Comparison of ENCODE assay signal across 1 cellular context in genomic region chr3:10115326-10116137, GRCh38.
A peak's percentile ranks its signal among the peaks of the same experiment; 100 is the strongest.
TF ChIP-seq lines count a peak whose summit lies in the region.

Gene BRK1 (plus strand): TSS chr3:10115675. CDS start chr3:10115702, 27 bp downstream.

TF ChIP-seq in HepG2, 621 proteins besides CTCF, POLR2A, EP300 and RAD21 (continued from another document and continues in another):
- TF ChIP-seq CSRNP2 (CRISPR knock-in tag; conservative IDR thresholded peaks at IDR 0.05; ENCODE audit: low read depth) (no peak), ZNF124 (CRISPR knock-in tag; IDR thresholded peaks at IDR 0.05) (0 out of 2 replicates have a peak, but pooled peaks have one; percentile 63), ZNF543 (CRISPR knock-in tag; IDR thresholded peaks at IDR 0.05) (0 out of 2 replicates have a peak, but pooled peaks have one; percentile 26), FOXO1 (CRISPR knock-in tag; IDR thresholded peaks at IDR 0.05) (no peak), TBX3 (IDR thresholded peaks at IDR 0.05; ENCODE audit: borderline replicate concordance) (no peak), CAMTA2 (CRISPR knock-in tag; IDR thresholded peaks at IDR 0.05; ENCODE audit: borderline replicate concordance) (no peak), FUBP1 (CRISPR knock-in tag; IDR thresholded peaks at IDR 0.05; ENCODE audit: borderline replicate concordance) (no peak), NRL (CRISPR knock-in tag; IDR thresholded peaks at IDR 0.05; ENCODE audit: borderline replicate concordance) (peak; percentile 63; the same call in 1 of the 2 replicates), PITX1 (CRISPR knock-in tag; IDR thresholded peaks at IDR 0.05) (no peak), ZNF121 (CRISPR knock-in tag; IDR thresholded peaks at IDR 0.05) (no peak), KDM5B (CRISPR knock-in tag; IDR thresholded peaks at IDR 0.05; ENCODE audit: borderline replicate concordance) (no peak), RFXAP (CRISPR knock-in tag; IDR thresholded peaks at IDR 0.05; ENCODE audit: borderline replicate concordance) (peak; percentile 62; the same call in 1 of the 2 replicates), ZFAT (CRISPR knock-in tag; conservative IDR thresholded peaks at IDR 0.05) (no peak), ZNF354B (CRISPR knock-in tag; IDR thresholded peaks at IDR 0.05) (no peak), GMEB1 (CRISPR knock-in tag; IDR thresholded peaks at IDR 0.05; ENCODE audit: borderline replicate concordance) (peak; percentile 76; the same call in 1 of the 2 replicates), CC2D1A (CRISPR knock-in tag; IDR thresholded peaks at IDR 0.05) (no peak), ETV5 (CRISPR knock-in tag; IDR thresholded peaks at IDR 0.05; ENCODE audit: borderline replicate concordance) (no peak), ZNF746 (CRISPR knock-in tag; IDR thresholded peaks at IDR 0.05) (no peak), ZSCAN20 (CRISPR knock-in tag; IDR thresholded peaks at IDR 0.05; ENCODE audit: borderline replicate concordance) (0 out of 2 replicates have a peak, but pooled peaks have one; percentile 52), PCBP2 (optimal IDR thresholded peaks at IDR 0.05; ENCODE audit: low read depth, low read length, poor library complexity, severe bottlenecking) (no peak), DPF2 (CRISPR knock-in tag; IDR thresholded peaks at IDR 0.05; ENCODE audit: borderline replicate concordance, low read depth) (no peak), SOX6 (IDR thresholded peaks at IDR 0.05) (no peak), SOX6 (CRISPR knock-in tag; IDR thresholded peaks at IDR 0.05) (no peak), PLRG1 (conservative IDR thresholded peaks at IDR 0.05) (no peak), ZNF784 (CRISPR knock-in tag; IDR thresholded peaks at IDR 0.05; ENCODE audit: borderline replicate concordance) (peak; percentile 72; the same call in 1 of the 2 replicates), ZNF749 (CRISPR knock-in tag; IDR thresholded peaks at IDR 0.05; ENCODE audit: borderline replicate concordance) (no peak), MLX (CRISPR knock-in tag; IDR thresholded peaks at IDR 0.05) (0 out of 2 replicates have a peak, but pooled peaks have one; percentile 61), LRRFIP1 (CRISPR knock-in tag; conservative IDR thresholded peaks at IDR 0.05) (no peak), ZBTB21 (CRISPR knock-in tag; IDR thresholded peaks at IDR 0.05) (no peak), FOXC1 (CRISPR knock-in tag; IDR thresholded peaks at IDR 0.05; ENCODE audit: borderline replicate concordance) (peak; percentile 72), ATF7-NPFF (CRISPR knock-in tag; IDR thresholded peaks at IDR 0.05; ENCODE audit: low read depth) (peak; percentile 38; the same call in 1 of the 2 replicates), YY1 (IDR thresholded peaks at IDR 0.05; ENCODE audit: insufficient read depth, insufficient replicate concordance, low read depth, low read length) (peak; percentile 92), PHF20 (CRISPR knock-in tag; IDR thresholded peaks at IDR 0.05) (peak; percentile 76), ZNF136 (CRISPR knock-in tag; IDR thresholded peaks at IDR 0.05; ENCODE audit: low read depth) (peak; percentile 74), TBP (CRISPR knock-in tag; IDR thresholded peaks at IDR 0.05) (no peak), SSRP1 (CRISPR knock-in tag; IDR thresholded peaks at IDR 0.05) (no peak), ZGPAT (CRISPR knock-in tag; IDR thresholded peaks at IDR 0.05) (peak; percentile 73), ZHX2 (IDR thresholded peaks at IDR 0.05; ENCODE audit: low read depth) (0 out of 2 replicates have a peak, but pooled peaks have one; percentile 31), ZHX2 (CRISPR knock-in tag; IDR thresholded peaks at IDR 0.05; ENCODE audit: borderline replicate concordance) (no peak), UBTF (CRISPR knock-in tag; IDR thresholded peaks at IDR 0.05) (peak; percentile 15; the same call in 1 of the 2 replicates), MXD3 (CRISPR knock-in tag; IDR thresholded peaks at IDR 0.05) (peak; percentile 39; the same call in 1 of the 2 replicates), LCORL (IDR thresholded peaks at IDR 0.05) (no peak), LCORL (CRISPR knock-in tag; IDR thresholded peaks at IDR 0.05) (0 out of 2 replicates have a peak, but pooled peaks have one; percentile 32), SRSF9 (IDR thresholded peaks at IDR 0.05; ENCODE audit: borderline replicate concordance, insufficient read depth, low read depth, low read length, poor library complexity, severe bottlenecking) (no peak)
